8 cellular contexts compared by ENCODE assay signal in the genomic region with DNA sequence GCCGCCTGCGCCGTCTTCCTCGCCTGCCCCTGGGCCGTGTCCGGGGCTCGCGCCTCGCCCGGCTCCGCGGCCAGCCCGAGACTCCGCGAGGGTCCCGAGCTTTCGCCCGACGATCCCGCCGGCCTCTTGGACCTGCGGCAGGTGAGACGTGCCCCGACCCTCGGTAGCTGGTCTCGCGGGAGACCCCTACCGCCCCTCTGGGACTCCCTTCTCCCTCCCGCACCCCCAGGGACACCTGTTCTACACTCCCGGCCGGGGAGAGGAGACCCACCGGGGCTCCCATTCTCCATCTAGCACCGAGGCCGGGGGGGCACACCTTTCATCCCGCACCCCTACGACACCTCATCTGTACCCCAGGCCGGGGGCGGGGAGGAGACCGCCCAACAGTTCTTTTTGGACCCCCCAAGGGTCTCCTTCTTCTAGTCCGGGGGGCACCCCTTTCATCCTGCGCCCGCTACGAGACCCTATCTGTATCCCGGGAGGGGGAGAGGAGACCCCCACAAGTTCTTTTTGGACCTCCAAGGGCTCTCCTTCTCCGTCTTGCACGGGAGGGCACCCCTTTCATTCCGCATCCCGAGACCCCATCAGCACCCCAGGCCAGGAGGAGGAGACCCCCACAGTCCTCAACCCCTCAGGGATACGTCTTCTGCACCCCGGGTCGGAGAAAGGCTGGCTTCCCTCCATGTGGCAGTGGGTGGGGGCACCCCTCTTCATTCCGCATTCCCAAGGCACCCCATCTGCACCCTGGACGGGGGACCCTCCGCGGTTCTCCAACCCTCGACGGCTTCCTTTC. TPM values are rescaled to one million over a fixed set of nuclear protein-coding genes. Genes with fewer than 3 reads are reported as not detected.
DNase-seq lines count a peak whose midpoint lies in the region; ATAC-seq and TF ChIP-seq lines count a peak whose summit lies in the region.

No MANE protein-coding gene starts in this region.

- dilution Hi-C loops in IMR-90 (cut with HindIII; ENCODE audit: low sequenced_read_pairs, unreplicated experiment) = no loop called here

- peak overlapping the region; percentile 71 for H3K27ac Mint-ChIP-seq in chondrocyte (ENCODE audit: unreplicated experiment)
- peak overlapping the region in 4 of 9 donors; percentile 23 to 82 (median 66) for H3K27ac Mint-ChIP-seq in naive thymus-derived CD4-positive, alpha-beta T cell

- POLR2A ChIA-PET in IMR-90 (lab: Charles Lee; ENCODE audit: unreplicated experiment) = no interaction called here
- POLR2A ChIA-PET in naive thymus-derived CD4-positive, alpha-beta T cell (lab: Charles Lee) = interaction anchor here (0.5 to 1.7 kb wide), 2 partner anchors 19 to 21 kb away, joined by 4 read pairs; no protein-coding TSS in a partner anchor

- no peak for ATAC-seq in IMR-90 (ENCODE audit: low read depth)
- no peak for ATAC-seq in naive thymus-derived CD4-positive, alpha-beta T cell
- ATAC-seq in GM18520 (IDR thresholded peaks at IDR 0.05; ENCODE audit: unreplicated experiment) = no peak
- ATAC-seq in GM18517 (IDR thresholded peaks at IDR 0.05; ENCODE audit: unreplicated experiment) = no peak
- ATAC-seq in HG03432 (IDR thresholded peaks at IDR 0.05; ENCODE audit: unreplicated experiment) = no peak

- H2BK20ac ChIP-seq in IMR-90 (ENCODE audit: low read depth, low read length) = no peak overlapping the region

- no peak overlapping the region for H3K27ac ChIP-seq in IMR-90 (ENCODE audit: insufficient read depth, low read length)
- H3K27ac ChIP-seq in naive thymus-derived CD4-positive, alpha-beta T cell (ENCODE audit: low read depth, low read length) = peak overlapping the region; percentile 58

- no peaks in the 10 kb centered on the region for H3K79me1 ChIP-seq in IMR-90 (ENCODE audit: low read depth in 1 of 2, low read length in 2 of 2)

- peaks cover 7% of the 10 kb centered on the region for H3K27me3 Mint-ChIP-seq in chondrocyte (ENCODE audit: low read depth)
- peaks cover 27 to 46% (median 28%) of the 10 kb centered on the region in 5 donors for H3K27me3 Mint-ChIP-seq in naive thymus-derived CD4-positive, alpha-beta T cell

- H4K8ac ChIP-seq in IMR-90 (ENCODE audit: low read depth in 2 of 2, low read length in 2 of 2) = no peak overlapping the region

- no peak overlapping the region for H4K91ac ChIP-seq in IMR-90 (ENCODE audit: insufficient read depth, low read depth, low read length)

- peaks cover 6% of the 10 kb centered on the region for H3K36me3 Mint-ChIP-seq in chondrocyte (ENCODE audit: low read depth)
- H3K36me3 Mint-ChIP-seq in naive thymus-derived CD4-positive, alpha-beta T cell = peaks cover 0 to 8% (median 0%) of the 10 kb centered on the region in 5 donors

- H3K4me3 ChIP-seq in BE2C (ENCODE audit: low read depth, low read length) = peak overlapping the region; percentile 62
- peak overlapping the region; percentile 58 for H3K4me3 ChIP-seq in IMR-90 (ENCODE audit: insufficient read depth, low read depth, low read length)
- H3K4me3 ChIP-seq in naive thymus-derived CD4-positive, alpha-beta T cell (ENCODE audit: low read length) = peak overlapping the region; percentile 36

- H3K9me3 Mint-ChIP-seq in chondrocyte (ENCODE audit: low read depth) = no peaks in the 10 kb centered on the region
- H3K9me3 Mint-ChIP-seq in naive thymus-derived CD4-positive, alpha-beta T cell = peaks cover 0 to 7% (median 0%) of the 10 kb centered on the region in 11 donors

- H3K4me2 ChIP-seq in IMR-90 (ENCODE audit: low read depth, low read length) = peak overlapping the region; percentile 80

- peak overlapping the region; percentile 92 for H2AFZ ChIP-seq in IMR-90 (replicated peaks; ENCODE audit: low read length, poor library complexity)

- H3K36me3 ChIP-seq in BE2C (no peaks in the 10 kb centered on the region), IMR-90 (ENCODE audit: control insufficient read depth, insufficient read depth, low read length) (no peaks in the 10 kb centered on the region)
- H3K36me3 ChIP-seq in naive thymus-derived CD4-positive, alpha-beta T cell (ENCODE audit: control insufficient read depth in 2 of 3, insufficient read depth in 3 of 3, low read length in 3 of 3) = no peaks in the 10 kb centered on the region

- no peak for TF ChIP-seq CTCF in BE2C (IDR thresholded peaks at IDR 0.05; ENCODE audit: low read depth, low read length)
- no peak for TF ChIP-seq CTCF in IMR-90 (conservative IDR thresholded peaks at IDR 0.05; ENCODE audit: low read depth, low read length)
- no peak for TF ChIP-seq CTCF in chondrocyte (IDR thresholded peaks at IDR 0.05)

- no peak overlapping the region for H4K5ac ChIP-seq in IMR-90 (ENCODE audit: low read depth, low read length)

- 14% methylated on average over 26 of the region's 57 CpGs; no CpG with 5 or more reads in 1 of the 2 experiments for WGBS in IMR-90 (ENCODE audit: extremely low coverage in 2 of 2, insufficient read length in 1 of 2), 2 experiments

- H3K23ac ChIP-seq in IMR-90 (ENCODE audit: low read depth, low read length) = no peak overlapping the region

- intact Hi-C loops in IMR-90 (cut with micrococcal nuclease) = loop anchor here (5.0 kb wide), 1 partner anchor 206 kb away; the partner anchor contains the start of genes GPR108 and TRIP10
- intact Hi-C loops in naive thymus-derived CD4-positive, alpha-beta T cell (cut with micrococcal nuclease) = loop anchor here (2.0 to 5.0 kb wide), 5 partner anchors 15 to 331 kb away; partner anchors contain the start of genes CD70 (in 1 of the 2), GPR108 (in 1 of the 2) and TRIP10 (in 1 of the 2)

- H3K27me3 ChIP-seq in BE2C = peaks cover 11% of the 10 kb centered on the region
- peaks cover 15% of the 10 kb centered on the region; the same call in 1 of the 2 replicates for H3K27me3 ChIP-seq in IMR-90 (ENCODE audit: control insufficient read depth, insufficient read depth, low read length)
- H3K27me3 ChIP-seq in naive thymus-derived CD4-positive, alpha-beta T cell (ENCODE audit: control insufficient read depth in 2 of 2, insufficient read depth in 2 of 2, low read length in 2 of 2) = peaks cover 0 to 16% of the 10 kb centered on the region in 2 donors

- no peaks in the 10 kb centered on the region for H3K9me3 ChIP-seq in BE2C
- 0 out of 2 replicates have a peak, but pooled peaks cover 2% of the 10 kb centered on the region for H3K9me3 ChIP-seq in IMR-90 (ENCODE audit: control insufficient read depth, insufficient read depth, low read length)
- H3K9me3 ChIP-seq in naive thymus-derived CD4-positive, alpha-beta T cell (ENCODE audit: control insufficient read depth in 2 of 3, low read length in 3 of 3) = no peaks in the 10 kb centered on the region

- DNase-seq in BE2C = no peak
- DNase-seq in IMR-90 = no peak
- DNase-seq in chondrocyte (ENCODE audit: low spot score) = no peak
- DNase-seq in naive thymus-derived CD4-positive, alpha-beta T cell = peak in 1 of 9 donors; percentile 16
- no peak for DNase-seq in NCI-H1417 (lab: John Stamatoyannopoulos, UW)

- CTCF ChIA-PET in IMR-90 (lab: Yijun Ruan, JAX) = no interaction called here
- CTCF ChIA-PET in naive thymus-derived CD4-positive, alpha-beta T cell (lab: Charles Lee) = no interaction called here

- no peak overlapping the region for H2AK5ac ChIP-seq in IMR-90 (ENCODE audit: low read depth, low read length)

- H3K9ac ChIP-seq in IMR-90 (ENCODE audit: low read depth, low read length) = no peak overlapping the region

- no peak overlapping the region for H2AK9ac ChIP-seq in IMR-90 (replicated peaks; ENCODE audit: low read depth, low read length, poor library complexity)

- no peak overlapping the region for H2BK120ac ChIP-seq in IMR-90 (ENCODE audit: low read depth, low read length)

- H3K14ac ChIP-seq in IMR-90 (replicated peaks; ENCODE audit: low read depth, low read length) = no peak overlapping the region

- peak overlapping the region; percentile 95 for H3K4me3 Mint-ChIP-seq in chondrocyte (ENCODE audit: unreplicated experiment)
- H3K4me3 Mint-ChIP-seq in naive thymus-derived CD4-positive, alpha-beta T cell = peak overlapping the region; percentile 50 to 93 (median 84)

- H2BK5ac ChIP-seq in IMR-90 (ENCODE audit: low read depth, low read length, poor library complexity, severe bottlenecking) = no peak overlapping the region

- no peak overlapping the region for H2BK15ac ChIP-seq in IMR-90 (ENCODE audit: low read depth, low read length)

- H3K4me1 Mint-ChIP-seq in chondrocyte (ENCODE audit: low read depth) = peaks cover 34% of the 10 kb centered on the region
- peaks cover 39 to 51% (median 45%) of the 10 kb centered on the region in 7 donors for H3K4me1 Mint-ChIP-seq in naive thymus-derived CD4-positive, alpha-beta T cell

- no peak for TF ChIP-seq POLR2A in IMR-90 (IDR thresholded peaks at IDR 0.05; ENCODE audit: low read depth, low read length)

- H3K18ac ChIP-seq in IMR-90 (ENCODE audit: low read depth, low read length) = no peak overlapping the region

- BruUV-seq in IMR-90 (replicated peaks; lab: Mats Ljungman, UMichigan) = no TSS peak

- no peak overlapping the region for H3K4ac ChIP-seq in IMR-90 (ENCODE audit: low read depth, low read length)

- no peak overlapping the region for H3K56ac ChIP-seq in IMR-90 (ENCODE audit: extremely low read depth, insufficient read depth, low read length)

- H4K20me1 ChIP-seq in IMR-90 (ENCODE audit: insufficient read depth, low read length) = no peaks in the 10 kb centered on the region

- TF ChIP-seq RAD21 in IMR-90 (IDR thresholded peaks at IDR 0.05; ENCODE audit: low read length) = no peak

- H3K9me1 ChIP-seq in IMR-90 (ENCODE audit: insufficient read depth, low read length) = no peaks in the 10 kb centered on the region

- in situ Hi-C loops in IMR-90 (cut with MboI; ENCODE audit: low sequenced_read_pairs) = no loop called here

- H3K4me1 ChIP-seq in BE2C (no peaks in the 10 kb centered on the region), IMR-90 (ENCODE audit: control insufficient read depth, insufficient read depth, low read length) (no peaks in the 10 kb centered on the region)
- peaks cover 27 to 35% of the 10 kb centered on the region in 2 donors for H3K4me1 ChIP-seq in naive thymus-derived CD4-positive, alpha-beta T cell (ENCODE audit: control insufficient read depth in 2 of 2, insufficient read depth in 2 of 2, low read length in 2 of 2)

RNA-seq across cellular contexts. Expression of gene TNFSF9, which starts 0.5 kb away (rescaled TPM):
- 1.3 TPM for polyA plus RNA-seq in BE2C (2012; ENCODE audit: insufficient read depth, insufficient read length, low read depth)
- not detected in 2 replicates for total RNA-seq in IMR-90 (2012; rRNA removed)
- polyA plus RNA-seq in IMR-90 (2012; rRNA removed) = 0.10 and 0.11 TPM in 2 replicates
- 0.18 and 0.19 TPM in 2 replicates for polyA plus RNA-seq in IMR-90 (2012; cell fraction: cytosol; rRNA removed)
- polyA plus RNA-seq in IMR-90 (2012; cell fraction: nucleus; rRNA removed; ENCODE audit: low replicate concordance) = 0.07 and 0.12 TPM in 2 replicates
- 5.9 to 6.9 TPM (median 6.7 TPM) in 3 replicates for total RNA-seq in chondrocyte
- 1 to 10 TPM in 3 of 5 experiments, under 1 TPM in 1, not detected in 1; 0.38 to 3.9 (median 3.0) TPM for total RNA-seq in naive thymus-derived CD4-positive, alpha-beta T cell
- polyA plus RNA-seq in naive thymus-derived CD4-positive, alpha-beta T cell = not detected

RNA-seq across cellular contexts. Expression of gene TUBB4A, which starts 29.2 kb away (rescaled TPM):
- 67.5 TPM for polyA plus RNA-seq in BE2C (2012; ENCODE audit: insufficient read depth, insufficient read length, low read depth)
- total RNA-seq in IMR-90 (2012; rRNA removed) (not detected in 2 replicates), chondrocyte (0.26 to 0.99 TPM (median 0.70 TPM) in 3 replicates)
- not detected in 2 replicates for polyA plus RNA-seq in IMR-90 (2012; rRNA removed)
- polyA plus RNA-seq in IMR-90 (2012; cell fraction: cytosol; rRNA removed) = not detected in 2 replicates
- not detected in 2 replicates for polyA plus RNA-seq in IMR-90 (2012; cell fraction: nucleus; rRNA removed; ENCODE audit: low replicate concordance)
- total RNA-seq in naive thymus-derived CD4-positive, alpha-beta T cell = 1 to 10 TPM; 1.5 to 7.6 (median 2.6) TPM
- 1 to 10 TPM; 1.5 to 4.5 TPM for polyA plus RNA-seq in naive thymus-derived CD4-positive, alpha-beta T cell

RNA-seq across cellular contexts. Expression of gene DENND1C, which starts 49.8 kb away (rescaled TPM):
- not detected for polyA plus RNA-seq in BE2C (2012; ENCODE audit: insufficient read depth, insufficient read length, low read depth)
- total RNA-seq in IMR-90 (2012; rRNA removed) (not detected in 2 replicates), chondrocyte (not detected in 3 replicates)
- not detected in 2 replicates for polyA plus RNA-seq in IMR-90 (2012; rRNA removed)
- not detected in 2 replicates for polyA plus RNA-seq in IMR-90 (2012; cell fraction: cytosol; rRNA removed)
- 0.12 and 0.32 TPM in 2 replicates for polyA plus RNA-seq in IMR-90 (2012; cell fraction: nucleus; rRNA removed; ENCODE audit: low replicate concordance)
- 100 to 1,000 TPM; 106 to 142 (median 118) TPM for total RNA-seq in naive thymus-derived CD4-positive, alpha-beta T cell
- polyA plus RNA-seq in naive thymus-derived CD4-positive, alpha-beta T cell = 100 to 1,000 TPM in 1 of 2 donors, 10 to 100 TPM in 1; 57.3 to 142 TPM

RNA-seq across cellular contexts. Expression of gene CD70, which starts 59.6 kb away (rescaled TPM):
- polyA plus RNA-seq in BE2C (2012; ENCODE audit: insufficient read depth, insufficient read length, low read depth) = not detected
- total RNA-seq in IMR-90 (2012; rRNA removed) (not detected in 2 replicates), chondrocyte (3.3 to 8.1 TPM (median 3.9 TPM) in 3 replicates)
- polyA plus RNA-seq in IMR-90 (2012; rRNA removed) = not detected in 2 replicates
- not detected in 2 replicates for polyA plus RNA-seq in IMR-90 (2012; cell fraction: cytosol; rRNA removed)
- polyA plus RNA-seq in IMR-90 (2012; cell fraction: nucleus; rRNA removed; ENCODE audit: low replicate concordance) = not detected in 2 replicates
- 10 to 100 TPM in 1 of 5 experiments, 1 to 10 TPM in 1, not detected in 3; 1.2 to 39.6 TPM for total RNA-seq in naive thymus-derived CD4-positive, alpha-beta T cell
- polyA plus RNA-seq in naive thymus-derived CD4-positive, alpha-beta T cell = not detected

Comparison
In these comparisons a context has a peak if more than half of its experiments do, and no peak if none do; other contexts are left out.
1. RNA of gene DENND1C, which starts 49.8 kb away (total RNA-seq): 106 to 142 TPM in naive thymus-derived CD4-positive, alpha-beta T cell; not detected in chondrocyte and not detected in IMR-90; every median in the first group is over 100 times any median in the second.
2. Peak in every context shown above with its lines, with median percentiles within 50 percentile points of each other: H3K4me3 ChIP-seq.